Comparison of ENCODE assay signal across 16 cellular contexts in the genomic region with DNA sequence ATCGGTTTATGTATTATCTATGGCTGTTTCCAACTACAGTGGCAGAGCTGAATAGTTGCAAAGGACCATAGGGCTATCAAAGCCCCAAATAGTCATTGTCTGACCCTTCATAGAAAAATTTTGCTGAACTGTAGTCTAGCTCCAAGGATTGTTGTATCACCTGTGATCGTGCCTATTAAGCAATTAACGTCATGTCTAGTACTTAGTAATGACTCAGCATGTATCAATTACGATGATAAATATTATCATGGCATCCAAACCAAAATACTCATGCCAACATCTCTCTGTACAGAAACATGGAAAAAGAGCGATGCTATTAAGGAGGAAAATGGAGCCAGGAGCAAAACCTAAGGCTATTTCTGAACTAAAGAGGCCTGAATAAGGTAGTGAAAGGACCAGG.
A peak's percentile ranks its signal among the peaks of the same experiment; 100 is the strongest.
DNase-seq lines count a peak whose midpoint lies in the region; ATAC-seq and TF ChIP-seq lines count a peak whose summit lies in the region.
"Had no signal": no experiment of that assay in that cellular context is flagged by ENCODE, and none has a peak within 500 bp of the region (broad histone marks: within the 10 kb centered on the region; RNA-seq: fewer than 3 reads in every experiment).

No MANE protein-coding gene starts in this region.

- H4K20me1 ChIP-seq in DND-41 (ENCODE audit: insufficient read depth, low read length) = no peaks in the 10 kb centered on the region
- H4K20me1 ChIP-seq: BLaER1 treated with 17β-estradiol and CSF1 and Interleukin-3, amounts not matched to agents 10 nM and 100 nM had no signal

- H3K27me3 ChIP-seq in DND-41 (ENCODE audit: insufficient read depth, low read length, poor library complexity) (no peaks in the 10 kb centered on the region), RWPE2 (ENCODE audit: insufficient read depth, poor library complexity, severe bottlenecking) (no peaks in the 10 kb centered on the region)
- H3K27me3 ChIP-seq: BLaER1 treated with 17β-estradiol and CSF1 and Interleukin-3, amounts not matched to agents 10 nM and 100 nM had no signal

- H3K9me3 ChIP-seq in DND-41 (ENCODE audit: insufficient read depth, low read length, severe bottlenecking) (no peaks in the 10 kb centered on the region), RWPE2 (ENCODE audit: severe bottlenecking) (no peaks in the 10 kb centered on the region)
- H3K9me3 ChIP-seq: BLaER1 treated with 17β-estradiol and CSF1 and Interleukin-3, amounts not matched to agents 10 nM and 100 nM; HAP-1 had no signal

- peak overlapping the region; percentile 8; the same call in 1 of the 2 replicates for H3K27ac ChIP-seq in DND-41 (ENCODE audit: low read length)
- H3K27ac ChIP-seq in RWPE2 (ENCODE audit: poor library complexity, severe bottlenecking) = no peak overlapping the region
- H3K27ac ChIP-seq: BLaER1 treated with 17β-estradiol and CSF1 and Interleukin-3, amounts not matched to agents 10 nM and 100 nM; GM23248; HL-60 had no signal

- DNase-seq in NCI-H146 (lab: John Stamatoyannopoulos, UW) (peak; percentile 3), NCI-H146 treated with DMSO at 0.1 percent for 48 hours (lab: John Stamatoyannopoulos, UW; ENCODE audit: unreplicated experiment) (no peak), DND-41 (no peak), RWPE2 (ENCODE audit: low spot score) (no peak), fibroblast of mammary gland (ENCODE audit: low read depth) (peak; percentile 12)
- DNase-seq in effector CD4-positive, alpha-beta T cell = no peak
- DNase-seq: 8988T; Calu3; CD8-positive, alpha-beta T cell; DMS79 treated with DMSO at 0.1 percent for 48 hours; EL; GM23248 had no signal

- no peak for TF ChIP-seq CTCF in DND-41 (IDR thresholded peaks at IDR 0.05; ENCODE audit: borderline replicate concordance, extremely low read depth, low read length, poor library complexity, severe bottlenecking)
- no peak for TF ChIP-seq CTCF in RWPE2 (IDR thresholded peaks at IDR 0.05; ENCODE audit: poor library complexity, severe bottlenecking)
- no peak for TF ChIP-seq CTCF in fibroblast of mammary gland (conservative IDR thresholded peaks at IDR 0.05; ENCODE audit: control insufficient read depth, insufficient read depth, low read depth, low read length)

- no peaks in the 10 kb centered on the region for H3K79me2 ChIP-seq in DND-41 (ENCODE audit: insufficient read depth, low read length)

- no peak overlapping the region for H3K4me3 ChIP-seq in DND-41 (ENCODE audit: low read depth in 1 of 2, low read length in 2 of 2)
- no peak overlapping the region for H3K4me3 ChIP-seq in RWPE2 (ENCODE audit: severe bottlenecking)
- no peak overlapping the region for H3K4me3 ChIP-seq in fibroblast of mammary gland (ENCODE audit: control insufficient read depth, low read depth, low read length)
- H3K4me3 ChIP-seq: BLaER1 treated with 17β-estradiol and CSF1 and Interleukin-3, amounts not matched to agents 10 nM and 100 nM; GM23248; HAP-1 had no signal

- no peak overlapping the region for H2AFZ ChIP-seq in DND-41 (ENCODE audit: low read depth, low read length)
- H2AFZ ChIP-seq: GM23248 had no signal

- H3K36me3 ChIP-seq in DND-41 (ENCODE audit: insufficient read depth, low read length) (no peaks in the 10 kb centered on the region), RWPE2 (ENCODE audit: low read depth) (no peaks in the 10 kb centered on the region)
- H3K36me3 ChIP-seq: HAP-1 had no signal

- no peak overlapping the region for H3K9ac ChIP-seq in DND-41 (ENCODE audit: low read depth, low read length)
- H3K9ac ChIP-seq: BLaER1 treated with 17β-estradiol and CSF1 and Interleukin-3, amounts not matched to agents 10 nM and 100 nM; GM23248 had no signal

- no peak for ATAC-seq in DND-41 (ENCODE audit: insufficient read depth, low read depth)
- peak; percentile 21; the same call in 1 of the 3 replicates for ATAC-seq in RWPE2 (ENCODE audit: low read depth)
- ATAC-seq in GM21526 (IDR thresholded peaks at IDR 0.05; ENCODE audit: low FRiP score, unreplicated experiment) = no peak
- ATAC-seq: CD8-positive, alpha-beta T cell had no signal

- no peak overlapping the region for H3K4me2 ChIP-seq in DND-41 (ENCODE audit: insufficient read depth, low read length)
- H3K4me2 ChIP-seq: BLaER1 treated with 17β-estradiol and CSF1 and Interleukin-3, amounts not matched to agents 10 nM and 100 nM had no signal

- H3K4me1 ChIP-seq in DND-41 (ENCODE audit: insufficient read depth, low read length) (peaks cover 43% of the 10 kb centered on the region), RWPE2 (ENCODE audit: insufficient read depth, poor library complexity, severe bottlenecking) (no peaks in the 10 kb centered on the region)
- H3K4me1 ChIP-seq: HAP-1 had no signal

Comparison
In these comparisons a context has a peak if more than half of its experiments do, and no peak if none do; other contexts are left out.
1. DNase-seq: peak in NCI-H146 (single experiment) and fibroblast of mammary gland (single experiment); none in NCI-H146 treated with DMSO at 0.1 percent for 48 hours (single experiment), DND-41 (single experiment), RWPE2 (single experiment) and effector CD4-positive, alpha-beta T cell (single experiment).